ENCODE assay signal across 8 cellular contexts in genomic region chr7:44796504-44797328, GRCh38. TPM values are rescaled to one million over a fixed set of nuclear protein-coding genes. Genes with fewer than 3 reads are reported as not detected.
A peak's percentile ranks its signal among the peaks of the same experiment; 100 is the strongest.
DNase-seq lines count a peak whose midpoint lies in the region; ATAC-seq and TF ChIP-seq lines count a peak whose summit lies in the region.

Gene PPIA (plus strand): TSS chr7:44796681. CDS start chr7:44796725, 44 bp downstream.

- no peaks in the 10 kb centered on the region for H3K9me3 Mint-ChIP-seq in activated naive CD4-positive, alpha-beta T cell treated with anti-CD3 and anti-CD28 coated beads, Interleukin-2, amount 50 U/mL, for 72 hours

- H3K4me1 ChIP-seq in suprapubic skin: peaks cover 34% of the 10 kb centered on the region

- H3K9me3 ChIP-seq in suprapubic skin: no peaks in the 10 kb centered on the region

- peak within 1 kb of the TSS; percentile 86 for H3K4me3 ChIP-seq in suprapubic skin

- H3K36me3 ChIP-seq in suprapubic skin: peaks cover 24% of the 10 kb centered on the region

- peaks cover 42 to 44% of the 10 kb centered on the region in 2 donors for H3K36me3 Mint-ChIP-seq in activated naive CD4-positive, alpha-beta T cell treated with anti-CD3 and anti-CD28 coated beads, Interleukin-2, amount 50 U/mL, for 72 hours

- TF ChIP-seq CTCF in GM10248 (IDR thresholded peaks at IDR 0.05; ENCODE audit: control extremely low read depth, extremely low read depth, low read depth, missing control alignments) (no peak), suprapubic skin (IDR thresholded peaks at IDR 0.05) (no peak)

- peak; percentile 86 to 94 for TF ChIP-seq POLR2A in suprapubic skin (IDR thresholded peaks at IDR 0.05)

- peak; percentile 89 for ATAC-seq in HG02610 (IDR thresholded peaks at IDR 0.05; ENCODE audit: unreplicated experiment)
- ATAC-seq in activated naive CD4-positive, alpha-beta T cell treated with anti-CD3 and anti-CD28 coated beads, Interleukin-2, amount 50 U/mL, for 72 hours: peak; percentile 92 to 93

- H3K27ac Mint-ChIP-seq in activated naive CD4-positive, alpha-beta T cell treated with anti-CD3 and anti-CD28 coated beads, Interleukin-2, amount 50 U/mL, for 72 hours: peak within 1 kb of the TSS; percentile 95 to 99

- TF ChIP-seq EP300 in suprapubic skin (IDR thresholded peaks at IDR 0.05): no peak

- H3K27ac ChIP-seq in suprapubic skin: peak within 1 kb of the TSS; percentile 100

- no peaks in the 10 kb centered on the region for H3K27me3 ChIP-seq in suprapubic skin

- CTCF ChIA-PET in GM10248 (lab: Yijun Ruan, JAX): interaction anchor here (0.7 to 4.4 kb wide), 4 partner anchors 9 to 86 kb away, joined by 3 to 24 read pairs (median 6); no protein-coding TSS in a partner anchor

- DNase-seq in GM10248 (ENCODE audit: extremely low spot score): peak; percentile 100
- DNase-seq in NCI-H1105 (lab: John Stamatoyannopoulos, UW): peak; percentile 98
- peak; percentile 90 for DNase-seq in SKM-1 (lab: John Stamatoyannopoulos, UW; ENCODE audit: unreplicated experiment)
- peak; percentile 99 for DNase-seq in activated naive CD4-positive, alpha-beta T cell treated with anti-CD3 and anti-CD28 coated beads, Interleukin-2, amount 50 U/mL, for 72 hours (ENCODE audit: low spot score in 2 of 2)
- peak; percentile 77 for DNase-seq in glomerular endothelial cell (ENCODE audit: extremely low read depth, low read depth, low spot score)
- DNase-seq in occipital lobe (lab: John Stamatoyannopoulos, UW): peak; percentile 93
- peak; percentile 99 for DNase-seq in suprapubic skin (ENCODE audit: low spot score in 2 of 2)

- 1% methylated on average over 19 of the region's 99 CpGs for WGBS in suprapubic skin

- POLR2A ChIA-PET in GM10248 (lab: Yijun Ruan, JAX): interaction anchor here (0.5 to 1.8 kb wide), 9 partner anchors 9 to 223 kb away, joined by 3 to 10 read pairs (median 3); partner anchors contain the start of gene OGDH

RNA-seq across cellular contexts. Expression of gene PPIA, which starts in this region (rescaled TPM):
- total RNA-seq in activated naive CD4-positive, alpha-beta T cell treated with anti-CD3 and anti-CD28 coated beads, Interleukin-2, amount 50 U/mL, for 72 hours: 1,000 to 10,000 TPM; 2,757 to 2,768 TPM
- total RNA-seq in glomerular endothelial cell (2,756 and 3,660 TPM in 2 replicates), occipital lobe (882 TPM), suprapubic skin (1,000 to 10,000 TPM; 1,253 to 2,742 (median 2,206) TPM)

Comparison
In these comparisons a context has a peak if more than half of its experiments do, and no peak if none do; other contexts are left out.
1. Peak in every context shown above with its lines: DNase-seq, ATAC-seq, H3K4me3 ChIP-seq and H3K27ac ChIP-seq.